Comparison of ENCODE assay signal across 7 cellular contexts in the genomic region with DNA sequence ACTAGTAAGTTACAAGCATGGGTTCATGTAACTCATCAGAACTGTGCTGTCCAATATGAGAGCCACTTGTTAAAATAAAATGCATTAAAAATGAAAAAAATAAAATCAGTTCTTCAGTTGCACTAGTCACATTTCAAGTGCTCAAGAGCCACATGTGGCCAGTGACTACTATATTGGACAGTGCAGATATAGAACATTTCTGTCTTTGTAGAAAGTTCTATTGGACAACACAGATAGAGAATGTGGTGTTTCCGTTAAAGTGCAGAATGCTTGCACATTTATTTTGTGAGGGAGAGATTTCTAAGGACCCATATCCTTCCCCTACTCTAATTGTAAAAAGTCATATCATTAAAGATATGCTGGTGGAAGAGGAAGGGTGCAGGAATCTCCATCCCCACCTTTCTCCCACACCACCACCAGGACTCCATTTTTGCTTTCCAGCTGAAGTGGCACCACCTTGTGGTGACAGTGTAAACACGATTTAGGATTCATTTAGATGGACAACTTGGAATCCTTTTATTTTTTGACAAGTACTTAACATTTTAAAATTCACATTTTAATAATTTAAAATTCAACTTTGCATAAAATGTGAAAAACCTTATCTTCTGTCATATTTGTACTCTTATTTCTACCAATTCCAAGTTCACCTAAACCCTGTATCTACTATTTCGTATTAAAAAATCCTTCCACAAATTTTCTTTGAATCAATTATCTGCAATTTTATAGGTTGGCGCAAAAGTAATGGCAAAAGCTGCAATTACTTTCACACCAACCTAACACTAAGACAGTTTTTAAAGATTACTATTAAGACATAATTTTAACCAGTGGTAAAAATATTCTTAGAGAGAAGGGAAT. TPM values are rescaled to one million over a fixed set of nuclear protein-coding genes. Genes with fewer than 3 reads are reported as not detected.
A peak's percentile ranks its signal among the peaks of the same experiment; 100 is the strongest.
DNase-seq lines count a peak whose midpoint lies in the region; ATAC-seq, FAIRE-seq and TF ChIP-seq lines count a peak whose summit lies in the region.

No MANE protein-coding gene starts in this region.

- H3K79me2 ChIP-seq in H1 (ENCODE audit: control insufficient read depth in 1 of 2, insufficient read depth in 2 of 2, low read length in 2 of 2), result no peaks in the 10 kb centered on the region

- H2BK120ac ChIP-seq in H1 (replicated peaks; ENCODE audit: low read depth, low read length), result no peak overlapping the region

- no peak overlapping the region for H2BK12ac ChIP-seq in H1 (ENCODE audit: low read depth, low read length)

- no peak overlapping the region for H3K4me3 Mint-ChIP-seq in HFFc6
- H3K4me3 Mint-ChIP-seq in mesothelial cell of epicardium, result no peak overlapping the region

- TF ChIP-seq RAD21 in H1 (IDR thresholded peaks at IDR 0.05 in 1 of 2, conservative IDR thresholded peaks at IDR 0.05 in 1 of 2; ENCODE audit: low read depth in 2 of 2, low read length in 2 of 2), result peak; percentile 85 to 88

- H4K5ac ChIP-seq in H1 (ENCODE audit: insufficient read length, low read depth, low read length), result no peak overlapping the region

- no peak overlapping the region for H3K14ac ChIP-seq in H1 (ENCODE audit: insufficient read length)

- POLR2A ChIA-PET in H1 (lab: Charles Lee; ENCODE audit: partially characterized antibody), result no interaction called here

- peak; percentile 88 for TF ChIP-seq CTCF in HFFc6 (IDR thresholded peaks at IDR 0.05)
- TF ChIP-seq CTCF in H1 (IDR thresholded peaks at IDR 0.05; ENCODE audit: control extremely low read depth in 1 of 3, insufficient read depth in 1 of 3, low read depth in 1 of 3, low read length in 3 of 3), result peak; percentile 64 to 96 (median 80)
- TF ChIP-seq CTCF in mesothelial cell of epicardium (IDR thresholded peaks at IDR 0.05; ENCODE audit: unreplicated experiment), result peak; percentile 54

- no peak overlapping the region for H2BK15ac ChIP-seq in H1 (ENCODE audit: low read length)

- H3K36me3 Mint-ChIP-seq in HFFc6 (ENCODE audit: low read depth), result no peaks in the 10 kb centered on the region
- no peaks in the 10 kb centered on the region for H3K36me3 Mint-ChIP-seq in mesothelial cell of epicardium

- H4K91ac ChIP-seq in H1 (replicated peaks; ENCODE audit: insufficient read length, low read length), result no peak overlapping the region

- no peak overlapping the region for H2AFZ ChIP-seq in H1 (ENCODE audit: low read length)

- no peak overlapping the region for H3K9ac ChIP-seq in H1 (replicated peaks in 1 of 4; ENCODE audit: extremely low read depth in 1 of 4, low read depth in 3 of 4, low read length in 3 of 4)

- no peak overlapping the region for H3K4ac ChIP-seq in H1 (replicated peaks; ENCODE audit: insufficient read length, low read depth, low read length)

- no peak overlapping the region for H3K27ac Mint-ChIP-seq in HFFc6
- no peak overlapping the region for H3K27ac Mint-ChIP-seq in mesothelial cell of epicardium

- H3K4me1 Mint-ChIP-seq in HFFc6 (ENCODE audit: low read depth) (no peaks in the 10 kb centered on the region), mesothelial cell of epicardium (peaks cover 9% of the 10 kb centered on the region)

- no peak for ATAC-seq in HG03378 (IDR thresholded peaks at IDR 0.05; ENCODE audit: unreplicated experiment)

- no peak overlapping the region for H3K56ac ChIP-seq in H1 (replicated peaks; ENCODE audit: insufficient read length, low read depth, low read length)

- no peak overlapping the region for H3K18ac ChIP-seq in H1 (ENCODE audit: extremely low read depth, low read length)

- H3K23me2 ChIP-seq in H1 (ENCODE audit: low read depth, low read length), result no peaks in the 10 kb centered on the region

- H3K27me3 ChIP-seq in H1 (replicated peaks in 1 of 4; ENCODE audit: control insufficient read depth in 3 of 4, extremely low read depth in 1 of 4, insufficient read depth in 3 of 4, low read length in 3 of 4), result no peaks in the 10 kb centered on the region

- peak; percentile 84 for FAIRE-seq in H1 (lab: Jason Lieb, UNC)

- DNase-seq in DMS53 treated with DMSO at 0.1 percent for 48 hours (lab: John Stamatoyannopoulos, UW; ENCODE audit: unreplicated experiment) (peak; percentile 56), HFFc6 (peak; percentile 39), OCI-M1 (lab: John Stamatoyannopoulos, UW) (peak; percentile 60), H1 (ENCODE audit: low read depth in 1 of 2, low spot score in 2 of 2) (no peak), mesothelial cell of epicardium (ENCODE audit: low spot score in 2 of 2, unreplicated experiment in 2 of 2) (no peak), KG1 (lab: John Stamatoyannopoulos, UW) (no peak)

- no peak overlapping the region for H3K23ac ChIP-seq in H1 (ENCODE audit: insufficient read length)

- H4K8ac ChIP-seq in H1 (ENCODE audit: extremely low read depth, insufficient read depth, low read length), result no peak overlapping the region

- no peak overlapping the region for H3K4me3 ChIP-seq in H1 (ENCODE audit: extremely low read depth in 1 of 4, insufficient read depth in 2 of 4, low read depth in 3 of 4, low read length in 4 of 4)

- H3K36me3 ChIP-seq in H1 (ENCODE audit: control insufficient read depth in 2 of 4, insufficient read depth in 4 of 4, low read length in 3 of 4), result no peaks in the 10 kb centered on the region

- TF ChIP-seq EP300 in H1 (IDR thresholded peaks at IDR 0.05; ENCODE audit: borderline replicate concordance in 1 of 2, low read depth in 2 of 2, low read length in 2 of 2), result no peak

- H3K9me3 ChIP-seq in H1 (ENCODE audit: insufficient read depth in 2 of 2, low read depth in 1 of 2, low read length in 1 of 2), result no peaks in the 10 kb centered on the region

- no peak overlapping the region for H3K27ac ChIP-seq in H1 (ENCODE audit: low read depth, low read length)

- H2AK5ac ChIP-seq in H1 (ENCODE audit: low read depth, low read length), result no peak overlapping the region

- CTCF ChIA-PET in H1 (lab: Charles Lee; ENCODE audit: partially characterized antibody), result interaction anchor here (0.6 to 4.3 kb wide), 31 partner anchors 10 to 1256 kb away, joined by 3 to 27 read pairs (median 4); partner anchors contain the start of genes CD302 and LY75

- H3K4me2 ChIP-seq in H1 (ENCODE audit: insufficient read depth in 1 of 2, low read depth in 2 of 2, low read length in 2 of 2), result no peak overlapping the region

- H4K20me1 ChIP-seq in H1 (replicated peaks in 1 of 2; ENCODE audit: control insufficient read depth in 1 of 2, insufficient read depth in 2 of 2, low read length in 2 of 2), result no peaks in the 10 kb centered on the region

- H3K27me3 Mint-ChIP-seq in HFFc6 (ENCODE audit: insufficient read depth) (peaks cover 8% of the 10 kb centered on the region), mesothelial cell of epicardium (ENCODE audit: low read depth) (no peaks in the 10 kb centered on the region)

- WGBS in H1 (ENCODE audit: extremely low coverage in 1 of 2, insufficient coverage in 1 of 2, insufficient read length in 1 of 2, insufficient replicate concordance in 2 of 2, low coverage in 1 of 2, low lambda C conversion rate in 2 of 2, missing lambda C conversion rate in 1 of 2), 2 experiments, result 66 to 100% methylated on average over 1 to 4 of the region's 4 CpGs

- TF ChIP-seq POLR2A in H1 (IDR thresholded peaks at IDR 0.05; ENCODE audit: control extremely low read depth in 1 of 2, low read depth in 2 of 2, low read length in 2 of 2), result no peak

- H2BK20ac ChIP-seq in H1 (ENCODE audit: low read length), result no peak overlapping the region

- H2BK5ac ChIP-seq in H1 (ENCODE audit: low read depth, low read length), result no peak overlapping the region

- H3K79me1 ChIP-seq in H1 (ENCODE audit: low read depth, low read length), result no peaks in the 10 kb centered on the region

- H3K4me1 ChIP-seq in H1 (replicated peaks in 1 of 4; ENCODE audit: control insufficient read depth in 3 of 4, insufficient read depth in 4 of 4, low read length in 3 of 4), result no peaks in the 10 kb centered on the region; a peak in 1 of 7 replicates

- H3K9me3 Mint-ChIP-seq in HFFc6, result no peaks in the 10 kb centered on the region
- H3K9me3 Mint-ChIP-seq in mesothelial cell of epicardium, result no peaks in the 10 kb centered on the region

TF ChIP-seq in H1, 55 proteins besides CTCF, POLR2A, EP300 and RAD21:
- TF ChIP-seq YY1 (IDR thresholded peaks at IDR 0.05; ENCODE audit: low read depth, low read length) (peak; percentile 86), KDM1A (IDR thresholded peaks at IDR 0.05; ENCODE audit: borderline replicate concordance, low read length) (no peak)

RNA-seq across cellular contexts. Expression of gene CD302, which starts 9.4 kb away (rescaled TPM):
- total RNA-seq in HFFc6 (2021; fragmentation: NEBNext Ultra II Directional; extraction: Animal tissue kit (Norgen Biotek cat#: 25700)), result 1 to 10 TPM; 1.9 to 5.6 (median 4.2) TPM
- total RNA-seq in H1 (2021; fragmentation: NEBNext Ultra II Directional; extraction: Animal tissue kit (Norgen Biotek cat#: 25700)), result 0.61 and 0.76 TPM in 2 replicates
- polyA plus RNA-seq in H1 (2011; rRNA removed), result 0.42 and 0.79 TPM in 2 replicates
- 0.57 TPM for polyA plus RNA-seq in H1 (2011; cell fraction: cytosol; rRNA removed)
- 0.64 TPM for polyA plus RNA-seq in H1 (2011; cell fraction: nucleus; rRNA removed)
- polyA plus RNA-seq in H1 (2012, experiment 1 of 2), result 0.28 to 0.55 TPM (median 0.38 TPM) in 4 replicates
- 0.05 TPM for polyA plus RNA-seq in H1 (2012, experiment 2 of 2)
- 3.4 TPM for polyA plus RNA-seq in H1 (2013, experiment 1 of 2)
- polyA plus RNA-seq in H1 (2013, experiment 2 of 2), result 3.5 TPM
- 0.19 and 0.49 TPM in 2 replicates for polyA minus RNA-seq in H1 (2011; rRNA and poly(A)+ RNA removed)
- not detected for polyA minus RNA-seq in H1 (2011; cell fraction: cytosol; rRNA and poly(A)+ RNA removed)
- polyA minus RNA-seq in H1 (2011; cell fraction: nucleus; rRNA and poly(A)+ RNA removed), result 1.4 TPM
- 2.9 to 3.1 TPM (median 2.9 TPM) in 3 replicates for total RNA-seq in mesothelial cell of epicardium

Comparison
In these comparisons a context has a peak if more than half of its experiments do, and no peak if none do; other contexts are left out.
1. DNase-seq: peak in DMS53 treated with DMSO at 0.1 percent for 48 hours (single experiment), HFFc6 (single experiment) and OCI-M1 (single experiment); none in H1 (0 of 2), mesothelial cell of epicardium (0 of 2) and KG1 (single experiment).
2. Peak in every context shown above with its lines, with median percentiles within 50 percentile points of each other: CTCF ChIP-seq.